16 cellular contexts compared by ENCODE assay signal in genomic region chr5:174056064-174056842, GRCh38.
DNase-seq lines count a peak whose midpoint lies in the region; ATAC-seq and TF ChIP-seq lines count a peak whose summit lies in the region.
"Had no signal": no experiment of that assay in that cellular context is flagged by ENCODE, and none has a peak within 500 bp of the region (broad histone marks: within the 10 kb centered on the region; RNA-seq: fewer than 3 reads in every experiment).

No MANE protein-coding gene starts in this region.

- peak; percentile 89 for DNase-seq in COR-L47 (lab: John Stamatoyannopoulos, UW)
- DNase-seq in GM13977 (ENCODE audit: low spot score) = no peak
- peak; percentile 10 for DNase-seq in germinal center (ENCODE audit: low spot score)
- DNase-seq in head of caudate nucleus = no peak
- DNase-seq: activated CD4-positive, alpha-beta T cell treated with anti-CD3 and anti-CD28 coated beads for 48 hours; activated T-cell treated with anti-CD3 and anti-CD28 coated beads, Interleukin-2, amount 50 U/mL, for 1 hour; NCI-H2171 treated with DMSO at 0.1 percent for 48 hours; Peyer's patch; stimulated activated naive CD4-positive, alpha-beta T cell treated with Interleukin-2 at 50 U/mL for 16 hours; T-helper 17 cell had no signal

- H3K4me2 ChIP-seq in OCI-LY3 (ENCODE audit: low read length) = no peak overlapping the region

- in situ Hi-C loops in GM13977 (cut with MboI; ENCODE audit: low pct_unique_long_range_greater_than_20kb, low sequenced_read_pairs, unreplicated experiment) = loop anchor here (25.0 kb wide), 1 partner anchor 256 kb away; no protein-coding TSS in a partner anchor

- no peaks in the 10 kb centered on the region for H4K20me1 ChIP-seq in OCI-LY3 (ENCODE audit: insufficient read depth, low read length)

- no peaks in the 10 kb centered on the region for H3K4me1 ChIP-seq in OCI-LY3 (ENCODE audit: low read length)
- H3K4me1 ChIP-seq: esophagus muscularis mucosa, Peyer's patch, vagina had no signal

- intact Hi-C loops in head of caudate nucleus (cut with DNase I) = no loop called here

- no peak overlapping the region for H2AFZ ChIP-seq in OCI-LY3 (ENCODE audit: low read depth, low read length)

- no peak overlapping the region for H3K9ac ChIP-seq in OCI-LY3 (ENCODE audit: low read length)

- no peak overlapping the region for H3K27ac ChIP-seq in OCI-LY3 (ENCODE audit: low read length)
- H3K27ac ChIP-seq: esophagus muscularis mucosa, Peyer's patch, vagina had no signal

- TF ChIP-seq CTCF in GM13977 (IDR thresholded peaks at IDR 0.05; ENCODE audit: extremely low read depth, insufficient read depth, missing control alignments) (peak; percentile 47), OCI-LY3 (IDR thresholded peaks at IDR 0.05; ENCODE audit: low read depth, low read length) (peak; percentile 37)

- no peak overlapping the region for H3K4me3 ChIP-seq in OCI-LY3 (ENCODE audit: low read length)
- H3K4me3 ChIP-seq: esophagus muscularis mucosa, Peyer's patch, vagina had no signal

- no peaks in the 10 kb centered on the region for H3K79me2 ChIP-seq in OCI-LY3 (ENCODE audit: low read length)

- ATAC-seq in GM18858 (IDR thresholded peaks at IDR 0.05; ENCODE audit: unreplicated experiment) = no peak
- no peak for ATAC-seq in GM21723 (IDR thresholded peaks at IDR 0.05; ENCODE audit: unreplicated experiment)
- ATAC-seq in HG03045 (IDR thresholded peaks at IDR 0.05; ENCODE audit: unreplicated experiment) = no peak
- ATAC-seq: T-helper 17 cell had no signal

- H3K9me3 ChIP-seq in OCI-LY3 (ENCODE audit: insufficient read depth, low read length) = no peaks in the 10 kb centered on the region
- H3K9me3 ChIP-seq: Peyer's patch, vagina had no signal

- H3K36me3 ChIP-seq in OCI-LY3 (replicated peaks; ENCODE audit: low read depth, low read length) = no peaks in the 10 kb centered on the region
- H3K36me3 ChIP-seq: esophagus muscularis mucosa, Peyer's patch, vagina had no signal

- peaks cover 28% of the 10 kb centered on the region for H3K27me3 ChIP-seq in OCI-LY3 (ENCODE audit: low read depth, low read length)
- H3K27me3 ChIP-seq: Peyer's patch, vagina had no signal

Comparison
In these comparisons a context has a peak if more than half of its experiments do, and no peak if none do; other contexts are left out.
1. DNase-seq: peak in COR-L47 (single experiment) and germinal center (single experiment); none in GM13977 (single experiment) and head of caudate nucleus (0 of 42).